In the genomic region with DNA sequence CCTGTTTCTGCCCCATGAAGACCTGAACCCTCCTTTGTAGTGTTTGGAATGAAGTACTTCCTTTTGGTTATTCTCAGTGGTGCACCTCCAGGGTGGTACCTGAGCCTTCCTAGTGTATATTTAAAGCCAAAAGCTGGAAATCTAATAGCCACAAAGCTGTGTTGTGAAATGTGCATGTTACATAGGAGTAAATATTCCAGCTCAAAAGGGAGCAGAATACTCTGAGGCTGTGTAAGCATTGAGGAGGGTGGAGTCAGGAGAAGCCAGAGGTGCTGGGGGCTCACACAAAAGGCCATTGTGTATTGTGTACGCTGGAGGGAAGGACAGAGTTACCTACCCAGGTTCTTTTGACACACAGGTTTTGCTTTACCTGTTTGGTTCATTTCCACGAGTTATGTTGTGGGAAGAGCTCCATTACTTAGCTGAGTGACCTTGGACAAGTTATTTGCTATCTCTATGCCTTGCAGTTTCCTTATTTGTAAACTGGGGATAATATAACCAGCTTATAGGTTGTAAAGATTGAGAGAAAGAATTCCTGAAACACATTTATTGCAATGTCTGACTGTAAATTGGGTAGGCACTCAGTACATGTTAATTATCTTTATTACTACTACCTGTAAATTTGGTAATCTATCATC, we compare ENCODE assay signal across 20 cellular contexts. TPM values are rescaled to one million over a fixed set of nuclear protein-coding genes. Genes with fewer than 3 reads are reported as not detected.
DNase-seq lines count a peak whose midpoint lies in the region; ATAC-seq and TF ChIP-seq lines count a peak whose summit lies in the region.
"Had no signal": no experiment of that assay in that cellular context is flagged by ENCODE, and none has a peak within 500 bp of the region (broad histone marks: within the 10 kb centered on the region; RNA-seq: fewer than 3 reads in every experiment).

No MANE protein-coding gene starts in this region.

- peak; percentile 72 for DNase-seq in Calu3
- peak; percentile 15 for DNase-seq in HuH-7.5 (ENCODE audit: low spot score)
- DNase-seq in WTC11 (ENCODE audit: low spot score), result no peak
- DNase-seq in mucosa of descending colon, result peak in 1 of 3 donors; percentile 25
- DNase-seq in NCI-H187 treated with DMSO at 0.1 percent for 48 hours (lab: John Stamatoyannopoulos, UW), result no peak
- no peak for DNase-seq in activated CD4-positive, alpha-beta memory T cell treated with anti-CD3 and anti-CD28 coated beads, Interleukin-2, amount 10 ng/mL, durations not matched to agents 7 days and 5 days
- no peak for DNase-seq in activated CD8-positive, alpha-beta memory T cell treated with anti-CD3 and anti-CD28 coated beads, Interleukin-2, amount 10 ng/mL, durations not matched to agents 7 days and 5 days
- DNase-seq: CD8-positive, alpha-beta memory T cell; DMS79 treated with DMSO at 0.1 percent for 48 hours; KBM-7; MV-4-11; NCI-H2029; NCI-H2171 treated with DMSO at 0.1 percent for 48 hours; NCI-H446 treated with DMSO at 0.1 percent for 48 hours had no signal

- intact Hi-C loops in Calu3 (cut with micrococcal nuclease; ENCODE audit: unreplicated experiment), result no loop called here
- intact Hi-C loops in mucosa of descending colon (cut with DNase I, micrococcal nuclease), result no loop called here

- BruUV-seq in Calu3 (replicated peaks; lab: Mats Ljungman, UMichigan), result no TSS peak

- H3K36me3 Mint-ChIP-seq in Calu3 (ENCODE audit: insufficient read depth, unreplicated experiment) (no peaks in the 10 kb centered on the region), WTC11 (peaks cover 3% of the 10 kb centered on the region; the same call in 1 of the 2 replicates)
- no peaks in the 10 kb centered on the region for H3K36me3 Mint-ChIP-seq in activated CD4-positive, alpha-beta memory T cell treated with anti-CD3 and anti-CD28 coated beads, Interleukin-2, amount 10 ng/mL, durations not matched to agents 7 days and 5 days (ENCODE audit: low read depth)
- peaks cover 1% of the 10 kb centered on the region for H3K36me3 Mint-ChIP-seq in activated CD8-positive, alpha-beta memory T cell treated with anti-CD3 and anti-CD28 coated beads, Interleukin-2, amount 10 ng/mL, durations not matched to agents 7 days and 5 days
- H3K36me3 Mint-ChIP-seq: CD8-positive, alpha-beta memory T cell had no signal

- H3K4me3 ChIP-seq in mucosa of descending colon, result no peak overlapping the region
- H3K4me3 ChIP-seq: A549; BLaER1 treated with 17β-estradiol and CSF1 and Interleukin-3, amounts not matched to agents 10 nM and 100 nM; HAP-1 had no signal

- H3K4me3 Mint-ChIP-seq in Calu3 (ENCODE audit: low read depth, unreplicated experiment) (no peak overlapping the region), WTC11 (no peak overlapping the region)
- H3K4me3 Mint-ChIP-seq in activated CD4-positive, alpha-beta memory T cell treated with anti-CD3 and anti-CD28 coated beads, Interleukin-2, amount 10 ng/mL, durations not matched to agents 7 days and 5 days, result no peak overlapping the region
- no peak overlapping the region for H3K4me3 Mint-ChIP-seq in activated CD8-positive, alpha-beta memory T cell treated with anti-CD3 and anti-CD28 coated beads, Interleukin-2, amount 10 ng/mL, durations not matched to agents 7 days and 5 days
- H3K4me3 Mint-ChIP-seq: CD8-positive, alpha-beta memory T cell; T-helper 1 cell treated with Interleukin-12 subunit alpha and Interleukin-12 subunit beta and Interleukin-4 antibody, amounts not matched to agents 30 μg/mL and 1 μg/mL, for 36 hours had no signal

- H3K27me3 Mint-ChIP-seq in Calu3 (ENCODE audit: unreplicated experiment) (no peaks in the 10 kb centered on the region), WTC11 (ENCODE audit: low read depth) (no peaks in the 10 kb centered on the region)
- peaks cover 2% of the 10 kb centered on the region for H3K27me3 Mint-ChIP-seq in activated CD4-positive, alpha-beta memory T cell treated with anti-CD3 and anti-CD28 coated beads, Interleukin-2, amount 10 ng/mL, durations not matched to agents 7 days and 5 days
- no peaks in the 10 kb centered on the region for H3K27me3 Mint-ChIP-seq in activated CD8-positive, alpha-beta memory T cell treated with anti-CD3 and anti-CD28 coated beads, Interleukin-2, amount 10 ng/mL, durations not matched to agents 7 days and 5 days

- POLR2A ChIA-PET in WTC11 (lab: Charles Lee), result interaction anchor here (0.7 to 1.4 kb wide), 3 partner anchors 30 to 665 kb away, joined by 3 read pairs; no protein-coding TSS in a partner anchor
- POLR2A ChIA-PET in activated CD4-positive, alpha-beta memory T cell treated with anti-CD3 and anti-CD28 coated beads, Interleukin-2, amount 10 ng/mL, durations not matched to agents 7 days and 5 days (lab: Charles Lee), result interaction anchor here (1.1 to 1.5 kb wide), 3 partner anchors 8 to 25 kb away, joined by 3 to 6 read pairs (median 3); a partner anchor contains a TSS

- no peaks in the 10 kb centered on the region for H3K9me3 ChIP-seq in mucosa of descending colon
- H3K9me3 ChIP-seq: A549; BLaER1 treated with 17β-estradiol and CSF1 and Interleukin-3, amounts not matched to agents 10 nM and 100 nM; HAP-1 had no signal

- TF ChIP-seq CTCF in Calu3 (IDR thresholded peaks at IDR 0.05; ENCODE audit: unreplicated experiment) (no peak), WTC11 (IDR thresholded peaks at IDR 0.05) (no peak), mucosa of descending colon (IDR thresholded peaks at IDR 0.05) (no peak)

- H3K9me3 Mint-ChIP-seq in Calu3 (ENCODE audit: low read depth, unreplicated experiment) (no peaks in the 10 kb centered on the region), WTC11 (no peaks in the 10 kb centered on the region)
- H3K9me3 Mint-ChIP-seq in activated CD4-positive, alpha-beta memory T cell treated with anti-CD3 and anti-CD28 coated beads, Interleukin-2, amount 10 ng/mL, durations not matched to agents 7 days and 5 days, result no peaks in the 10 kb centered on the region
- no peaks in the 10 kb centered on the region for H3K9me3 Mint-ChIP-seq in activated CD8-positive, alpha-beta memory T cell treated with anti-CD3 and anti-CD28 coated beads, Interleukin-2, amount 10 ng/mL, durations not matched to agents 7 days and 5 days (ENCODE audit: low read depth)
- H3K9me3 Mint-ChIP-seq: CD8-positive, alpha-beta memory T cell; T-helper 1 cell treated with Interleukin-12 subunit alpha and Interleukin-12 subunit beta and Interleukin-4 antibody, amounts not matched to agents 30 μg/mL and 1 μg/mL, for 36 hours had no signal

- peaks cover 14% of the 10 kb centered on the region for H3K4me1 ChIP-seq in mucosa of descending colon (ENCODE audit: low read depth)
- H3K4me1 ChIP-seq: A549, HAP-1 had no signal

- H3K27ac Mint-ChIP-seq in Calu3 (ENCODE audit: unreplicated experiment) (no peak overlapping the region), WTC11 (no peak overlapping the region)
- H3K27ac Mint-ChIP-seq in activated CD4-positive, alpha-beta memory T cell treated with anti-CD3 and anti-CD28 coated beads, Interleukin-2, amount 10 ng/mL, durations not matched to agents 7 days and 5 days, result no peak overlapping the region
- no peak overlapping the region for H3K27ac Mint-ChIP-seq in activated CD8-positive, alpha-beta memory T cell treated with anti-CD3 and anti-CD28 coated beads, Interleukin-2, amount 10 ng/mL, durations not matched to agents 7 days and 5 days
- H3K27ac Mint-ChIP-seq: CD8-positive, alpha-beta memory T cell; T-helper 1 cell treated with Interleukin-12 subunit alpha and Interleukin-12 subunit beta and Interleukin-4 antibody, amounts not matched to agents 30 μg/mL and 1 μg/mL, for 36 hours had no signal

- H3K36me3 ChIP-seq in mucosa of descending colon (ENCODE audit: low read depth), result no peaks in the 10 kb centered on the region
- H3K36me3 ChIP-seq: BLaER1 treated with 17β-estradiol and CSF1 and Interleukin-3, amounts not matched to agents 10 nM and 100 nM; HAP-1 had no signal

- ATAC-seq in WTC11 (peak; percentile 76), mucosa of descending colon (peak; percentile 93), GM19463 (IDR thresholded peaks at IDR 0.05; ENCODE audit: unreplicated experiment) (no peak)
- no peak for ATAC-seq in activated CD8-positive, alpha-beta memory T cell treated with anti-CD3 and anti-CD28 coated beads, Interleukin-2, amount 10 ng/mL, durations not matched to agents 7 days and 5 days
- ATAC-seq: A549 had no signal

- peaks cover 8% of the 10 kb centered on the region for H3K4me1 Mint-ChIP-seq in Calu3 (ENCODE audit: low read depth, unreplicated experiment)
- peaks cover 8% of the 10 kb centered on the region for H3K4me1 Mint-ChIP-seq in WTC11
- peaks cover 20% of the 10 kb centered on the region for H3K4me1 Mint-ChIP-seq in activated CD4-positive, alpha-beta memory T cell treated with anti-CD3 and anti-CD28 coated beads, Interleukin-2, amount 10 ng/mL, durations not matched to agents 7 days and 5 days
- H3K4me1 Mint-ChIP-seq in activated CD8-positive, alpha-beta memory T cell treated with anti-CD3 and anti-CD28 coated beads, Interleukin-2, amount 10 ng/mL, durations not matched to agents 7 days and 5 days, result peaks cover 23% of the 10 kb centered on the region

- CTCF ChIA-PET in Calu3 (lab: Charles Lee) (interaction anchor here (0.5 to 1.9 kb wide), 9 partner anchors 10 to 1417 kb away, joined by 3 to 10 read pairs (median 4); no protein-coding TSS in a partner anchor), WTC11 (lab: Charles Lee) (interaction anchor here (0.6 to 1.4 kb wide), 4 partner anchors 8 to 1023 kb away, joined by 3 to 8 read pairs (median 4); no protein-coding TSS in a partner anchor)
- CTCF ChIA-PET in activated CD4-positive, alpha-beta memory T cell treated with anti-CD3 and anti-CD28 coated beads, Interleukin-2, amount 10 ng/mL, durations not matched to agents 7 days and 5 days (lab: Charles Lee), result interaction anchor here (0.9 to 1.8 kb wide), 3 partner anchors 10 to 29 kb away, joined by 3 to 9 read pairs (median 4); a partner anchor contains a TSS
- CTCF ChIA-PET in activated CD8-positive, alpha-beta memory T cell treated with anti-CD3 and anti-CD28 coated beads, Interleukin-2, amount 10 ng/mL, durations not matched to agents 7 days and 5 days (lab: Charles Lee), result interaction anchor here (1.1 to 2.9 kb wide), 5 partner anchors 10 to 106 kb away, joined by 3 to 11 read pairs (median 4); no protein-coding TSS in a partner anchor

TF ChIP-seq in WTC11, 78 proteins besides CTCF, POLR2A, EP300 and RAD21 (continues in another document):
- TF ChIP-seq NR3C1 (CRISPR knock-in tag; conservative IDR thresholded peaks at IDR 0.05; ENCODE audit: low read depth), result no peak
- no peak for TF ChIP-seq OVOL2 (CRISPR knock-in tag; IDR thresholded peaks at IDR 0.05; ENCODE audit: borderline replicate concordance)
- no peak for TF ChIP-seq GRHL2 (CRISPR knock-in tag; IDR thresholded peaks at IDR 0.05; ENCODE audit: insufficient replicate concordance, severe bottlenecking)

RNA-seq across cellular contexts. Expression of a gene that starts 24.7 kb away (rescaled TPM):
- total RNA-seq in Calu3 (2022) (not detected in 2 replicates), WTC11 (2021) (0.17 to 0.32 TPM in 2 of 3 replicates, not detected in the other), mucosa of descending colon (1 to 10 TPM; 1.3 to 1.5 (median 1.4) TPM)
- 100 to 1,000 TPM; 204 to 222 TPM for total RNA-seq in activated CD4-positive, alpha-beta memory T cell treated with anti-CD3 and anti-CD28 coated beads, Interleukin-2, amount 10 ng/mL, durations not matched to agents 7 days and 5 days
- 100 to 1,000 TPM; 153 to 218 TPM for total RNA-seq in activated CD8-positive, alpha-beta memory T cell treated with anti-CD3 and anti-CD28 coated beads, Interleukin-2, amount 10 ng/mL, durations not matched to agents 7 days and 5 days
- total RNA-seq: G401 had no signal

Comparison
In these comparisons a context has a peak if more than half of its experiments do, and no peak if none do; other contexts are left out.
1. DNase-seq: peak in Calu3 (single experiment) and HuH-7.5 (single experiment); none in WTC11 (single experiment), NCI-H187 treated with DMSO at 0.1 percent for 48 hours (single experiment), activated CD4-positive, alpha-beta memory T cell treated with anti-CD3 and anti-CD28 coated beads, Interleukin-2, amount 10 ng/mL, durations not matched to agents 7 days and 5 days (single experiment) and activated CD8-positive, alpha-beta memory T cell treated with anti-CD3 and anti-CD28 coated beads, Interleukin-2, amount 10 ng/mL, durations not matched to agents 7 days and 5 days (single experiment).
2. ATAC-seq: peak in WTC11 (single experiment) and mucosa of descending colon (single experiment); none in activated CD8-positive, alpha-beta memory T cell treated with anti-CD3 and anti-CD28 coated beads, Interleukin-2, amount 10 ng/mL, durations not matched to agents 7 days and 5 days (single experiment) and GM19463 (single experiment).
3. RNA of a gene that starts 24.7 kb away (total RNA-seq): 204 to 222 TPM in activated CD4-positive, alpha-beta memory T cell treated with anti-CD3 and anti-CD28 coated beads, Interleukin-2, amount 10 ng/mL, durations not matched to agents 7 days and 5 days and 153 to 218 TPM in activated CD8-positive, alpha-beta memory T cell treated with anti-CD3 and anti-CD28 coated beads, Interleukin-2, amount 10 ng/mL, durations not matched to agents 7 days and 5 days; 1.3 to 1.5 TPM in mucosa of descending colon, 0.17 to 0.32 TPM in WTC11 and not detected in Calu3; every median in the first group is over 10 times any median in the second.